28 cellular contexts compared by ENCODE assay signal in the genomic region with DNA sequence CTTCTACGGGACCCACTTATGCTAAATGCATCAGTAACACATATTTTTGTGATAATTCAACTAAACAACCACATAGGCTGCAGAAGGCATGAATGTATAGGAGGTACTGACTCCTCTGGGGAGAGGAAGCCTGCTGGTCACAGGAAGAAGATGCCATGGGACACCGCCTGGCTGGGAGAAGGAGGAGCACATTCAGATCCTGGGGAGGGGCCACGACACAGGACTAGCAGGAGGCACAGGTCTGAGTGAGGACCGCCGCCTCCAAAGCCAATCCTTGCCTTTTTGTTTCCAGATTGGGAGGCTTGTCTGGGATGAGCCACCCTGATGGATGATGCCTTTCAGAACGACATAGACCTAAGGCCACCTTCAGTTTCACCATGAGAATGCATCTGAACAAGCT. TPM values are rescaled to one million over a fixed set of nuclear protein-coding genes. Genes with fewer than 3 reads are reported as not detected.
"Had no signal": no experiment of that assay in that cellular context is flagged by ENCODE, and none has a peak within 500 bp of the region (broad histone marks: within the 10 kb centered on the region; RNA-seq: fewer than 3 reads in every experiment).

No MANE protein-coding gene starts in this region.

- H3K27me3 Mint-ChIP-seq: brain; naive B cell; stimulated activated naive B cell treated with anti-CD40 and anti-IgM and Interleukin-4, amounts not matched to agents 10 μg/mL and 1 μg/mL and 100 μg/mL, for 72 hours; T-cell had no signal

- H3K4me1 Mint-ChIP-seq: brain had no signal

- H3K4me3 Mint-ChIP-seq: activated naive CD4-positive, alpha-beta T cell treated with anti-CD3 and anti-CD28 coated beads for 36 hours; brain; immature natural killer cell; stimulated activated naive B cell treated with anti-CD40 and anti-IgM and Interleukin-4, amounts not matched to agents 10 μg/mL and 1 μg/mL and 100 μg/mL, for 72 hours; T-cell had no signal

- H3K27ac Mint-ChIP-seq: activated naive CD4-positive, alpha-beta T cell treated with anti-CD3 and anti-CD28 coated beads for 36 hours; stimulated activated naive B cell treated with anti-CD40 and anti-IgM and Interleukin-4, amounts not matched to agents 10 μg/mL and 1 μg/mL and 100 μg/mL, for 72 hours; T-cell had no signal

- H3K27ac ChIP-seq: epithelial cell of prostate, lower lobe of right lung, upper lobe of left lung had no signal

- H3K9me3 Mint-ChIP-seq: activated naive CD4-positive, alpha-beta T cell treated with anti-CD3 and anti-CD28 coated beads for 36 hours; immature natural killer cell; naive B cell; stimulated activated naive B cell treated with anti-CD40 and anti-IgM and Interleukin-4, amounts not matched to agents 10 μg/mL and 1 μg/mL and 100 μg/mL, for 72 hours; T-cell had no signal

- H3K27me3 ChIP-seq: heart right ventricle, upper lobe of left lung had no signal

- H3K4me3 ChIP-seq: heart right ventricle, lower lobe of right lung, upper lobe of left lung had no signal

- H3K9me3 ChIP-seq: heart right ventricle, lower lobe of right lung, thoracic aorta, upper lobe of left lung had no signal

- ATAC-seq: heart right ventricle; left lobe of liver; stimulated activated naive B cell treated with anti-CD40 and anti-IgM and Interleukin-4, amounts not matched to agents 10 μg/mL and 1 μg/mL and 100 μg/mL, for 72 hours; T-cell had no signal

- H3K4me1 ChIP-seq: lower lobe of right lung had no signal

- DNase-seq: activated CD8-positive, alpha-beta memory T cell treated with anti-CD3 and anti-CD28 coated beads for 24 hours; activated CD8-positive, alpha-beta memory T cell treated with anti-CD3 and anti-CD28 coated beads, Interleukin-2, amount 50 U/mL, for 4 hours; activated effector memory CD4-positive, alpha-beta T cell treated with Interleukin-2 at 50 U/mL for 16 hours; activated naive CD4-positive, alpha-beta T cell treated with anti-CD3 and anti-CD28 coated beads for 36 hours; activated T-cell treated with anti-CD3 and anti-CD28 coated beads, Interleukin-2, amount 50 U/mL, for 48 hours; heart right ventricle; immature natural killer cell; lower lobe of right lung; naive B cell; small intestine; stimulated activated CD4-positive, alpha-beta T cell treated with anti-CD3 and anti-CD28 coated beads, Interleukin-2, amount 100 ng/mL, for 24 hours; stimulated activated naive B cell treated with anti-CD40 and anti-IgM and Interleukin-4, amounts not matched to agents 10 μg/mL and 1 μg/mL and 100 μg/mL, for 72 hours; T-cell had no signal

RNA-seq across cellular contexts. Expression of gene SLC38A8, which starts 39.5 kb away (rescaled TPM):
- total RNA-seq: activated naive CD4-positive, alpha-beta T cell treated with anti-CD3 and anti-CD28 coated beads for 36 hours; aorta; cardiac septum; fibroblast of villous mesenchyme; kidney epithelial cell; left lobe of liver; lower lobe of right lung; mesenteric fat pad; mucosa of gallbladder; osteoblast; posterior vena cava; renal cortical epithelial cell; sciatic nerve; T-cell; thoracic aorta; upper lobe of left lung had no signal
